ENCODE assay signal across 10 cellular contexts in genomic region chr1:12454406-12455391, GRCh38.
A peak's percentile ranks its signal among the peaks of the same experiment; 100 is the strongest.
DNase-seq lines count a peak whose midpoint lies in the region; ATAC-seq and TF ChIP-seq lines count a peak whose summit lies in the region.
"Had no signal": no experiment of that assay in that cellular context is flagged by ENCODE, and none has a peak within 500 bp of the region (broad histone marks: within the 10 kb centered on the region; RNA-seq: fewer than 3 reads in every experiment).

No MANE protein-coding gene starts in this region.

- peak overlapping the region; percentile 75 for H3K27ac Mint-ChIP-seq in activated T-cell treated with anti-CD3 and anti-CD28 coated beads, Interleukin-2, amount 50 U/mL, for 72 hours
- peak overlapping the region; percentile 99 for H3K27ac Mint-ChIP-seq in activated naive CD8-positive, alpha-beta T cell treated with anti-CD3 and anti-CD28 coated beads, Interleukin-2, amount 50 U/mL, for 24 hours

- H3K9me3 Mint-ChIP-seq in activated T-cell treated with anti-CD3 and anti-CD28 coated beads, Interleukin-2, amount 50 U/mL, for 72 hours = no peaks in the 10 kb centered on the region
- no peaks in the 10 kb centered on the region for H3K9me3 Mint-ChIP-seq in activated naive CD8-positive, alpha-beta T cell treated with anti-CD3 and anti-CD28 coated beads, Interleukin-2, amount 50 U/mL, for 24 hours
- H3K9me3 Mint-ChIP-seq: naive B cell had no signal

- no peak for TF ChIP-seq CTCF in lower leg skin (IDR thresholded peaks at IDR 0.05)

- no peaks in the 10 kb centered on the region for H3K27me3 Mint-ChIP-seq in activated T-cell treated with anti-CD3 and anti-CD28 coated beads, Interleukin-2, amount 50 U/mL, for 72 hours (ENCODE audit: low read depth)
- no peaks in the 10 kb centered on the region for H3K27me3 Mint-ChIP-seq in activated naive CD8-positive, alpha-beta T cell treated with anti-CD3 and anti-CD28 coated beads, Interleukin-2, amount 50 U/mL, for 24 hours
- H3K27me3 Mint-ChIP-seq: naive B cell had no signal

- DNase-seq in activated T-cell treated with anti-CD3 and anti-CD28 coated beads, Interleukin-2, amount 50 U/mL, for 72 hours = no peak
- no peak for DNase-seq in activated T-cell treated with anti-CD3 and anti-CD28 coated beads, Interleukin-2, amount 50 U/mL, for 1 hour
- DNase-seq in activated naive CD8-positive, alpha-beta T cell treated with anti-CD3 and anti-CD28 coated beads, Interleukin-2, amount 50 U/mL, for 24 hours = no peak
- DNase-seq in lower leg skin (ENCODE audit: low spot score in 2 of 2) = peak; percentile 81 to 90
- peak; percentile 60 for DNase-seq in ureter (ENCODE audit: low spot score)
- DNase-seq in retina = no peak
- DNase-seq in GM19240 (ENCODE audit: insufficient read length, low spot score) = no peak
- DNase-seq: GF-D8, naive B cell had no signal

- no peak for TF ChIP-seq POLR2A in lower leg skin (IDR thresholded peaks at IDR 0.05)

- no peak for ATAC-seq in activated T-cell treated with anti-CD3 and anti-CD28 coated beads, Interleukin-2, amount 50 U/mL, for 72 hours (replicated peaks in 1 of 2)
- ATAC-seq in activated naive CD8-positive, alpha-beta T cell treated with anti-CD3 and anti-CD28 coated beads, Interleukin-2, amount 50 U/mL, for 24 hours = no peak
- no peak for ATAC-seq in HG02642 (IDR thresholded peaks at IDR 0.05; ENCODE audit: poor library complexity, unreplicated experiment)

- peak overlapping the region in 1 of 2 donors; percentile 40 for H3K4me3 Mint-ChIP-seq in activated T-cell treated with anti-CD3 and anti-CD28 coated beads, Interleukin-2, amount 50 U/mL, for 72 hours
- peak overlapping the region; percentile 3 for H3K4me3 Mint-ChIP-seq in activated naive CD8-positive, alpha-beta T cell treated with anti-CD3 and anti-CD28 coated beads, Interleukin-2, amount 50 U/mL, for 24 hours

- H3K4me3 ChIP-seq in lower leg skin (ENCODE audit: low read depth, poor library complexity, severe bottlenecking) = no peak overlapping the region

- H3K36me3 Mint-ChIP-seq in activated T-cell treated with anti-CD3 and anti-CD28 coated beads, Interleukin-2, amount 50 U/mL, for 72 hours (ENCODE audit: insufficient read depth in 2 of 2) = peaks cover 6 to 13% of the 10 kb centered on the region in 2 donors
- peaks cover 58% of the 10 kb centered on the region for H3K36me3 Mint-ChIP-seq in activated naive CD8-positive, alpha-beta T cell treated with anti-CD3 and anti-CD28 coated beads, Interleukin-2, amount 50 U/mL, for 24 hours (ENCODE audit: low read depth)

- WGBS in lower leg skin, 2 donors = 45 to 47% methylated on average over 4 of the region's 4 CpGs

- peaks cover 81% of the 10 kb centered on the region for H3K4me1 Mint-ChIP-seq in activated T-cell treated with anti-CD3 and anti-CD28 coated beads, Interleukin-2, amount 50 U/mL, for 72 hours (ENCODE audit: low read depth)
- H3K4me1 Mint-ChIP-seq in activated naive CD8-positive, alpha-beta T cell treated with anti-CD3 and anti-CD28 coated beads, Interleukin-2, amount 50 U/mL, for 24 hours = peaks cover 83% of the 10 kb centered on the region

- intact Hi-C loops in lower leg skin (cut with DNase I; ENCODE audit: low total_unique reads) = no loop called here

Comparison
In these comparisons a context has a peak if more than half of its experiments do, and no peak if none do; other contexts are left out.
1. DNase-seq: peak in lower leg skin (2 of 2) and ureter (single experiment); none in activated T-cell treated with anti-CD3 and anti-CD28 coated beads, Interleukin-2, amount 50 U/mL, for 72 hours (0 of 2), activated T-cell treated with anti-CD3 and anti-CD28 coated beads, Interleukin-2, amount 50 U/mL, for 1 hour (single experiment), activated naive CD8-positive, alpha-beta T cell treated with anti-CD3 and anti-CD28 coated beads, Interleukin-2, amount 50 U/mL, for 24 hours (single experiment), retina (single experiment) and GM19240 (single experiment).